In genomic region chr17:29760771-29761682, GRCh38 we compare ENCODE assay signal across 8 cellular contexts.
DNase-seq lines count a peak whose midpoint lies in the region; ATAC-seq and TF ChIP-seq lines count a peak whose summit lies in the region.

No MANE protein-coding gene starts in this region.

- peak; percentile 86 for TF ChIP-seq POLR2A in GM18505 (IDR thresholded peaks at IDR 0.05; ENCODE audit: borderline replicate concordance, extremely low read depth, insufficient read depth, insufficient read length)

- H3K4me1 Mint-ChIP-seq in activated CD4-positive, alpha-beta T cell treated with anti-CD3 and anti-CD28 coated beads, Interleukin-2, amount 10 ng/mL, durations not matched to agents 7 days and 5 days = peaks cover 38% of the 10 kb centered on the region

- peaks cover 0 to 41% of the 10 kb centered on the region in 2 donors for H3K4me1 ChIP-seq in left lung

- no peaks in the 10 kb centered on the region for H3K9me3 Mint-ChIP-seq in activated CD4-positive, alpha-beta T cell treated with anti-CD3 and anti-CD28 coated beads, Interleukin-2, amount 10 ng/mL, durations not matched to agents 7 days and 5 days

- peak in 1 of 2 donors; percentile 15 for TF ChIP-seq CTCF in left lung (IDR thresholded peaks at IDR 0.05)

- peak overlapping the region; percentile 97 for H3K27ac Mint-ChIP-seq in activated CD4-positive, alpha-beta T cell treated with anti-CD3 and anti-CD28 coated beads, Interleukin-2, amount 10 ng/mL, durations not matched to agents 7 days and 5 days

- H3K9me3 ChIP-seq in left lung = no peaks in the 10 kb centered on the region

- H3K27ac ChIP-seq in left lung = peak overlapping the region; percentile 90 to 94

- peaks cover 19% of the 10 kb centered on the region for H3K36me3 Mint-ChIP-seq in activated CD4-positive, alpha-beta T cell treated with anti-CD3 and anti-CD28 coated beads, Interleukin-2, amount 10 ng/mL, durations not matched to agents 7 days and 5 days (ENCODE audit: low read depth)

- CTCF ChIA-PET in activated CD4-positive, alpha-beta T cell treated with anti-CD3 and anti-CD28 coated beads, Interleukin-2, amount 10 ng/mL, durations not matched to agents 7 days and 5 days (lab: Charles Lee) = interaction anchor here (0.6 to 2.0 kb wide), 11 partner anchors 9 to 513 kb away, joined by 3 to 12 read pairs (median 4); no protein-coding TSS in a partner anchor

- DNase-seq in NCI-H510A treated with DMSO at 0.1 percent for 48 hours (lab: John Stamatoyannopoulos, UW) (peak; percentile 44), dedifferentiated amniotic fluid mesenchymal stem cell (ENCODE audit: extremely low spot score) (peak; percentile 68), left lung (peak; percentile 92 to 99), NCI-H2081 treated with DMSO at 0.1 percent for 48 hours (lab: John Stamatoyannopoulos, UW) (no peak)
- peak; percentile 93 for DNase-seq in activated CD4-positive, alpha-beta T cell treated with anti-CD3 and anti-CD28 coated beads, Interleukin-2, amount 10 ng/mL, durations not matched to agents 7 days and 5 days
- DNase-seq in stimulated activated CD4-positive, alpha-beta T cell treated with anti-CD3 and anti-CD28 coated beads, Interleukin-2, amount 100 ng/mL, for 24 hours = peak; percentile 90 to 95

- ATAC-seq in GM18505 (IDR thresholded peaks at IDR 0.05; ENCODE audit: unreplicated experiment) (peak; percentile 79), HG02885 (IDR thresholded peaks at IDR 0.05; ENCODE audit: poor library complexity, unreplicated experiment) (peak; percentile 83), left lung (peak; percentile 99)

- no peaks in the 10 kb centered on the region for H3K27me3 ChIP-seq in left lung

- peak overlapping the region; percentile 82 for H3K4me3 Mint-ChIP-seq in activated CD4-positive, alpha-beta T cell treated with anti-CD3 and anti-CD28 coated beads, Interleukin-2, amount 10 ng/mL, durations not matched to agents 7 days and 5 days

- no peaks in the 10 kb centered on the region for H3K27me3 Mint-ChIP-seq in activated CD4-positive, alpha-beta T cell treated with anti-CD3 and anti-CD28 coated beads, Interleukin-2, amount 10 ng/mL, durations not matched to agents 7 days and 5 days

- intact Hi-C loops in left lung (cut with DNase I) = no loop called here

- H3K4me3 ChIP-seq in left lung = peak overlapping the region; percentile 83

- POLR2A ChIA-PET in activated CD4-positive, alpha-beta T cell treated with anti-CD3 and anti-CD28 coated beads, Interleukin-2, amount 10 ng/mL, durations not matched to agents 7 days and 5 days (lab: Charles Lee) = interaction anchor here (0.6 to 0.7 kb wide), 2 partner anchors 28 to 29 kb away, joined by 3 read pairs; no protein-coding TSS in a partner anchor

- peaks cover 0 to 10% of the 10 kb centered on the region in 2 donors for H3K36me3 ChIP-seq in left lung
